2 cellular contexts compared by ENCODE assay signal in the genomic region with DNA sequence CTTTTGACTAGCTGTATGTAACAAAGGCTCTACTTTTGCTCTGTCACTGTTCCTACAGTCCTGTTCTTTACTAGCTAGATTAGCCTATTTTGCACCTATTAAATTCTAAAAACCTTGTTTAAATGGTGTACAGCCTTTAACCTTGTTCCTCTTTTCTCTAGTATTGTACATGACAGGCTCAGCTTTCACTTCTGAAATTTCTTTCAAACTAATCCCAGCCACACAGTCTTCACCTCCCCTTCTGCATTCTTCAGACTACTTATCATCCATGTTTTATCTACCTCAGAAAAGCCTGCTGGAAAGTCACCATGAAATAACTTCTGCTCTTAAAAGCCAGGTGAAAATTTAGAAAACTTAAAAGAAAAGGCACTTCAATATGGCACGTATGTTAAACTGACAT.
TF ChIP-seq lines count a peak whose summit lies in the region.

No MANE protein-coding gene starts in this region.

TF ChIP-seq in IMR-90, 13 proteins besides CTCF, POLR2A, EP300 and RAD21:
- no peak for TF ChIP-seq MAFK (IDR thresholded peaks at IDR 0.05; ENCODE audit: low read depth, low read length)
- TF ChIP-seq FOS (IDR thresholded peaks at IDR 0.05; ENCODE audit: low read depth, low read length): no peak
- TF ChIP-seq CHD1 (IDR thresholded peaks at IDR 0.05; ENCODE audit: low read depth, low read length): no peak
- no peak for TF ChIP-seq SMC3 (IDR thresholded peaks at IDR 0.05; ENCODE audit: low read depth, low read length)
- no peak for TF ChIP-seq CEBPB (IDR thresholded peaks at IDR 0.05; ENCODE audit: low read depth, low read length)
- TF ChIP-seq MXI1 (IDR thresholded peaks at IDR 0.05; ENCODE audit: borderline replicate concordance, low read depth, low read length): no peak
- no peak for TF ChIP-seq RFX5 (IDR thresholded peaks at IDR 0.05; ENCODE audit: low read depth, low read length)
- TF ChIP-seq BHLHE40 (IDR thresholded peaks at IDR 0.05; ENCODE audit: low read depth, low read length): no peak
- TF ChIP-seq MAZ (IDR thresholded peaks at IDR 0.05; ENCODE audit: borderline replicate concordance, low read depth, low read length): no peak
- TF ChIP-seq, protein P1, sequence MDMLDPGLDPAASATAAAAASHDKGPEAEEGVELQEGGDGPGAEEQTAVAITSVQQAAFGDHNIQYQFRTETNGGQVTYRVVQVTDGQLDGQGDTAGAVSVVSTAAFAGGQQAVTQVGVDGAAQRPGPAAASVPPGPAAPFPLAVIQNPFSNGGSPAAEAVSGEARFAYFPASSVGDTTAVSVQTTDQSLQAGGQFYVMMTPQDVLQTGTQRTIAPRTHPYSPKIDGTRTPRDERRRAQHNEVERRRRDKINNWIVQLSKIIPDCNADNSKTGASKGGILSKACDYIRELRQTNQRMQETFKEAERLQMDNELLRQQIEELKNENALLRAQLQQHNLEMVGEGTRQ (IDR thresholded peaks at IDR 0.05; ENCODE audit: low read depth, low read length): no peak
- TF ChIP-seq RCOR1 (IDR thresholded peaks at IDR 0.05; ENCODE audit: insufficient replicate concordance, low read length): no peak
- no peak for TF ChIP-seq NFE2L2 (IDR thresholded peaks at IDR 0.05; ENCODE audit: low read depth, low read length)
- TF ChIP-seq ELK1 (IDR thresholded peaks at IDR 0.05; ENCODE audit: borderline replicate concordance, low read depth, low read length): no peak

TF ChIP-seq in neural cell, 6 proteins besides CTCF, POLR2A, EP300 and RAD21:
- TF ChIP-seq TAF1 (IDR thresholded peaks at IDR 0.05; ENCODE audit: low read depth) (no peak), POLR2AphosphoS5 (IDR thresholded peaks at IDR 0.05) (no peak), MXI1 (conservative IDR thresholded peaks at IDR 0.05; ENCODE audit: poor library complexity, severe bottlenecking) (no peak), SMC3 (conservative IDR thresholded peaks at IDR 0.05; ENCODE audit: poor library complexity) (no peak), EZH2 (IDR thresholded peaks at IDR 0.05; ENCODE audit: borderline replicate concordance, insufficient read depth, low read length, poor library complexity, severe bottlenecking) (no peak)
- TF ChIP-seq, protein P2, sequence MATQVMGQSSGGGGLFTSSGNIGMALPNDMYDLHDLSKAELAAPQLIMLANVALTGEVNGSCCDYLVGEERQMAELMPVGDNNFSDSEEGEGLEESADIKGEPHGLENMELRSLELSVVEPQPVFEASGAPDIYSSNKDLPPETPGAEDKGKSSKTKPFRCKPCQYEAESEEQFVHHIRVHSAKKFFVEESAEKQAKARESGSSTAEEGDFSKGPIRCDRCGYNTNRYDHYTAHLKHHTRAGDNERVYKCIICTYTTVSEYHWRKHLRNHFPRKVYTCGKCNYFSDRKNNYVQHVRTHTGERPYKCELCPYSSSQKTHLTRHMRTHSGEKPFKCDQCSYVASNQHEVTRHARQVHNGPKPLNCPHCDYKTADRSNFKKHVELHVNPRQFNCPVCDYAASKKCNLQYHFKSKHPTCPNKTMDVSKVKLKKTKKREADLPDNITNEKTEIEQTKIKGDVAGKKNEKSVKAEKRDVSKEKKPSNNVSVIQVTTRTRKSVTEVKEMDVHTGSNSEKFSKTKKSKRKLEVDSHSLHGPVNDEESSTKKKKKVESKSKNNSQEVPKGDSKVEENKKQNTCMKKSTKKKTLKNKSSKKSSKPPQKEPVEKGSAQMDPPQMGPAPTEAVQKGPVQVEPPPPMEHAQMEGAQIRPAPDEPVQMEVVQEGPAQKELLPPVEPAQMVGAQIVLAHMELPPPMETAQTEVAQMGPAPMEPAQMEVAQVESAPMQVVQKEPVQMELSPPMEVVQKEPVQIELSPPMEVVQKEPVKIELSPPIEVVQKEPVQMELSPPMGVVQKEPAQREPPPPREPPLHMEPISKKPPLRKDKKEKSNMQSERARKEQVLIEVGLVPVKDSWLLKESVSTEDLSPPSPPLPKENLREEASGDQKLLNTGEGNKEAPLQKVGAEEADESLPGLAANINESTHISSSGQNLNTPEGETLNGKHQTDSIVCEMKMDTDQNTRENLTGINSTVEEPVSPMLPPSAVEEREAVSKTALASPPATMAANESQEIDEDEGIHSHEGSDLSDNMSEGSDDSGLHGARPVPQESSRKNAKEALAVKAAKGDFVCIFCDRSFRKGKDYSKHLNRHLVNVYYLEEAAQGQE (IDR thresholded peaks at IDR 0.05; ENCODE audit: borderline replicate concordance): no peak
TF ChIP-seq in neural cell: peak in this region for 0.
